Comparison of ENCODE assay signal across 8 cellular contexts in the genomic region with DNA sequence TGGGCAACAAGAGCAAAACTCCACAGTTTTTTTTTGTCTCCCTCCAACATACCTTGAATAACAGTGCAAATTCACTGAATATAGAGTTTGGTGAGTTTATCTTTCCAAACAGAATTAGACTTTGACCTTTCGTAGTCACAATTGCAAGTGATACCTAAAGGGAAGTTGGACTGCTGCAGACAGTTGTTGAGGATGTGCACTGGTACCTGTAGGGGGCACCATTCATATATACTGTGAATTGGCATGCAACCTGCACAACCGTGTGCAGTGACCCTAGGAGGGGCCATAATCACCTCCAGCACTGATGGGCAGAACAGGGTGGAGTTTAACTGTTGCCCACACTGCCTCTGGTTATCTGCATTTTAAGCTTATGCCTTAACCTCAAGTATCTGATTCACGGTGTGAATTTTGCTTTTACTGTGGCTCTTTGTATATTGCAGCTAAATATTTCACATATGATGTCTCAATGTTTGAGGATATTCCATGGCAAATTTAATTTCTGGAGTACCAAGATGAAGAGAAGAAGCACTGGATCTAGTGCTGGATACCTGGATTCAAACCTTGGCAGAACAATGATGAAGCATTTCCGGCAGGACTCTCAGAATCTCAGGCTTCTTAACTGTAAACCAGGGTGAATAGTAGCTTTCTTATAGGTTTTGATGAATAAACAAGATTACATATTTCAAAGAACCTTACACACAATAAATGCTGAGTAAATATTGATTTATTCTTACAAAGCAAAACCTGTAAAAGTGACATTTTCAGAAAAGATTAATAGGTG.
DNase-seq lines count a peak whose midpoint lies in the region; ATAC-seq and TF ChIP-seq lines count a peak whose summit lies in the region.

No MANE protein-coding gene starts in this region.

- no peaks in the 10 kb centered on the region for H3K4me1 ChIP-seq in cardiac muscle cell (ENCODE audit: low read depth)

- no peaks in the 10 kb centered on the region for H3K36me3 ChIP-seq in cardiac muscle cell

- ATAC-seq in Right ventricle myocardium inferior (no peak), HG02885 (IDR thresholded peaks at IDR 0.05; ENCODE audit: poor library complexity, unreplicated experiment) (peak; percentile 79), esophagus mucosa (no peak)

- H3K9me3 ChIP-seq in cardiac muscle cell (ENCODE audit: low read depth) = no peaks in the 10 kb centered on the region

- TF ChIP-seq CTCF in cardiac muscle cell (IDR thresholded peaks at IDR 0.05; ENCODE audit: low read depth, low read length) = peak; percentile 50

- no peaks in the 10 kb centered on the region for H3K27me3 ChIP-seq in cardiac muscle cell

- no peak overlapping the region for H3K27ac ChIP-seq in cardiac muscle cell

- intact Hi-C loops in Right ventricle myocardium inferior (cut with DNase I) = no loop called here

- peak; percentile 51 to 72 for DNase-seq in cardiac muscle cell (ENCODE audit: low read depth in 1 of 2, low spot score in 1 of 2)
- no peak for DNase-seq in Right ventricle myocardium inferior (ENCODE audit: missing footprints)
- peak; percentile 36 to 58 for DNase-seq in SW 1271 (lab: John Stamatoyannopoulos, UW)
- DNase-seq in left kidney (ENCODE audit: low read depth, low spot score) = peak; percentile 23
- no peak for DNase-seq in GM19238 (ENCODE audit: insufficient read length, low spot score)
- no peak for DNase-seq in foreskin melanocyte

- H3K4me3 ChIP-seq in cardiac muscle cell = no peak overlapping the region

Comparison
In these comparisons a context has a peak if more than half of its experiments do, and no peak if none do; other contexts are left out.
1. DNase-seq: peak in cardiac muscle cell (2 of 2), SW 1271 (2 of 2) and left kidney (single experiment); none in Right ventricle myocardium inferior (single experiment), GM19238 (single experiment) and foreskin melanocyte (single experiment).